In the genomic region with DNA sequence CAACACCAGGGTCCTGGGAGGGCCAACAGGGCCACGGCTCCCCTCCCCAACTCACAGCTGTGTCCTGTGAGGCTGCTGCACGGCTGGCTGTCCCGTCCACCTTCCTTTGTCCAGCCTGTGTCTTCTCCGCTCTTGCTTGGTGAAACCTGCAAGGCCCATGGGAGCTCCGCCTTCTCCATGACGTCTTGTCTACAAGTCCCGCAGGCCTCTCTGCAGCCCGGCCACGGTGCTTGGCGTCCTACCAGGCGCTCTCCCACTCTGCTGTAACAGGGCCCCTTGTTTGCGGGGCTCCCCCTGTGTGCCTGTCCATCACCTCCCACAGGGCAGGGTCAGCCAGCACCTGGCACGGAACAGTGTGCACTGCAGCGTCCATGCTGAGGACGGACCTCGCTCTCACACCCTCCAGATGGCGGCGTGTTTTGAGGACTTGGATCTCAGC, we compare ENCODE assay signal across 29 cellular contexts.
A peak's percentile ranks its signal among the peaks of the same experiment; 100 is the strongest.
DNase-seq lines count a peak whose midpoint lies in the region; ATAC-seq, FAIRE-seq and TF ChIP-seq lines count a peak whose summit lies in the region.
"Had no signal": no experiment of that assay in that cellular context is flagged by ENCODE, and none has a peak within 500 bp of the region (broad histone marks: within the 10 kb centered on the region; RNA-seq: fewer than 3 reads in every experiment).

No MANE protein-coding gene starts in this region.

- H3K9me3 ChIP-seq in kidney (ENCODE audit: control insufficient read depth in 1 of 2, low read length in 2 of 2): no peaks in the 10 kb centered on the region
- H3K9me3 ChIP-seq: breast epithelium, colonic mucosa, lower lobe of right lung, mucosa of descending colon, SK-N-SH had no signal

- no peak for TF ChIP-seq CTCF in kidney (IDR thresholded peaks at IDR 0.05; ENCODE audit: borderline replicate concordance, extremely low read depth, insufficient read depth)

- ATAC-seq in stimulated activated naive CD8-positive, alpha-beta T cell treated with anti-CD3 and anti-CD28 coated beads, Interleukin-15, amount 100 ng/mL, for 72 hours: no peak
- no peak for ATAC-seq in HG02623 (IDR thresholded peaks at IDR 0.05; ENCODE audit: unreplicated experiment)
- ATAC-seq: GM23338, lower lobe of right lung, mucosa of descending colon, natural killer cell had no signal

- H3K4me3 ChIP-seq in kidney (ENCODE audit: low read length in 2 of 2): no peak overlapping the region
- H3K4me3 ChIP-seq: breast epithelium, colonic mucosa, GM23338, lower lobe of right lung, mucosa of descending colon, skin epidermis had no signal

- no peak overlapping the region for H3K9ac ChIP-seq in kidney (ENCODE audit: low read length in 2 of 2)
- H3K9ac ChIP-seq: SK-N-SH had no signal

- no peaks in the 10 kb centered on the region for H3K36me3 ChIP-seq in kidney (ENCODE audit: control insufficient read depth in 1 of 2, insufficient read depth in 2 of 2, low read length in 2 of 2)
- H3K36me3 ChIP-seq: breast epithelium, colonic mucosa, lower lobe of right lung had no signal

- H3K9me3 Mint-ChIP-seq in stimulated activated naive CD8-positive, alpha-beta T cell treated with anti-CD3 and anti-CD28 coated beads, Interleukin-15, amount 100 ng/mL, for 72 hours: no peaks in the 10 kb centered on the region
- H3K9me3 Mint-ChIP-seq: activated T-helper 2 cell treated with anti-CD3 and anti-CD28 coated beads, Interferon-gamma antibody, Interleukin-2, Interleukin-4, amounts not matched to agents 10 μg/mL and 5 μg/mL and 100 μg/mL, durations not matched to agents 14 hours and 24 hours and 36 hours; natural killer cell had no signal

- H3K4me1 Mint-ChIP-seq in stimulated activated naive CD8-positive, alpha-beta T cell treated with anti-CD3 and anti-CD28 coated beads, Interleukin-15, amount 100 ng/mL, for 72 hours: no peaks in the 10 kb centered on the region
- H3K4me1 Mint-ChIP-seq: activated B cell treated with CpG ODN at 0.5 μM for 24 hours; CD8-positive, alpha-beta memory T cell; GM23338; natural killer cell had no signal

- intact Hi-C loops in kidney (cut with DNase I): no loop called here

- no peak overlapping the region for H3K4me3 Mint-ChIP-seq in stimulated activated naive CD8-positive, alpha-beta T cell treated with anti-CD3 and anti-CD28 coated beads, Interleukin-15, amount 100 ng/mL, for 72 hours
- H3K4me3 Mint-ChIP-seq: activated B cell treated with CpG ODN at 0.5 μM for 24 hours; activated naive CD8-positive, alpha-beta T cell; CD8-positive, alpha-beta memory T cell; GM23338; natural killer cell had no signal

- no peak for FAIRE-seq in kidney (lab: Jason Lieb, UNC)

- H3K4me1 ChIP-seq in kidney (ENCODE audit: control insufficient read depth in 1 of 2, insufficient read depth in 1 of 2, low read depth in 1 of 2, low read length in 2 of 2): no peaks in the 10 kb centered on the region
- H3K4me1 ChIP-seq: breast epithelium, colonic mucosa, lower lobe of right lung had no signal

- DNase-seq in NCI-H146 (lab: John Stamatoyannopoulos, UW) (peak; percentile 72), NCI-H524 treated with DMSO at 0.1 percent for 48 hours (lab: John Stamatoyannopoulos, UW) (peak; percentile 43), kidney (peak; percentile 61), retina (peak; percentile 44)
- no peak for DNase-seq in stimulated activated CD4-positive, alpha-beta T cell treated with anti-CD3 and anti-CD28 coated beads, Interleukin-4, amount 100 ng/mL, for 24 hours
- no peak for DNase-seq in stimulated activated naive CD8-positive, alpha-beta T cell treated with anti-CD3 and anti-CD28 coated beads, Interleukin-15, amount 100 ng/mL, for 72 hours
- DNase-seq: activated B cell treated with CpG ODN at 0.5 μM for 24 hours; CD8-positive, alpha-beta memory T cell; colonic mucosa; DMS 273 treated with DMSO at 0.1 percent for 48 hours; effector memory CD4-positive, alpha-beta T cell; glutamatergic neuron; lower lobe of right lung; mucosa of descending colon; natural killer cell; NCI-H1048; NCI-H1694 treated with DMSO at 0.1 percent for 48 hours; NCI-H2171; NCI-H510A treated with DMSO at 0.1 percent for 48 hours; NK-92 treated with Interleukin-12 subunit alpha and Interleukin-12 subunit beta, amount 100 ng/mL, for 24 hours; occipital lobe; SK-N-SH; stimulated activated naive CD4-positive, alpha-beta T cell had no signal

- no peak overlapping the region for H3K27ac Mint-ChIP-seq in stimulated activated naive CD8-positive, alpha-beta T cell treated with anti-CD3 and anti-CD28 coated beads, Interleukin-15, amount 100 ng/mL, for 72 hours
- H3K27ac Mint-ChIP-seq: activated B cell treated with CpG ODN at 0.5 μM for 24 hours; activated naive CD8-positive, alpha-beta T cell; activated T-helper 2 cell treated with anti-CD3 and anti-CD28 coated beads, Interferon-gamma antibody, Interleukin-2, Interleukin-4, amounts not matched to agents 10 μg/mL and 5 μg/mL and 100 μg/mL, durations not matched to agents 14 hours and 24 hours and 36 hours; CD8-positive, alpha-beta memory T cell; GM23338; natural killer cell had no signal

- H3K27ac ChIP-seq in kidney (ENCODE audit: low read depth in 2 of 2, low read length in 2 of 2): no peak overlapping the region
- H3K27ac ChIP-seq: breast epithelium, colonic mucosa, lower lobe of right lung, skin epidermis had no signal

- no peaks in the 10 kb centered on the region for H3K27me3 Mint-ChIP-seq in stimulated activated naive CD8-positive, alpha-beta T cell treated with anti-CD3 and anti-CD28 coated beads, Interleukin-15, amount 100 ng/mL, for 72 hours

Comparison
In these comparisons a context has a peak if more than half of its experiments do, and no peak if none do; other contexts are left out.
1. DNase-seq: peak in NCI-H146 (single experiment), NCI-H524 treated with DMSO at 0.1 percent for 48 hours (single experiment), kidney (single experiment) and retina (single experiment); none in stimulated activated CD4-positive, alpha-beta T cell treated with anti-CD3 and anti-CD28 coated beads, Interleukin-4, amount 100 ng/mL, for 24 hours (single experiment) and stimulated activated naive CD8-positive, alpha-beta T cell treated with anti-CD3 and anti-CD28 coated beads, Interleukin-15, amount 100 ng/mL, for 72 hours (0 of 2).